Comparison of ENCODE assay signal across 2 cellular contexts in the genomic region with DNA sequence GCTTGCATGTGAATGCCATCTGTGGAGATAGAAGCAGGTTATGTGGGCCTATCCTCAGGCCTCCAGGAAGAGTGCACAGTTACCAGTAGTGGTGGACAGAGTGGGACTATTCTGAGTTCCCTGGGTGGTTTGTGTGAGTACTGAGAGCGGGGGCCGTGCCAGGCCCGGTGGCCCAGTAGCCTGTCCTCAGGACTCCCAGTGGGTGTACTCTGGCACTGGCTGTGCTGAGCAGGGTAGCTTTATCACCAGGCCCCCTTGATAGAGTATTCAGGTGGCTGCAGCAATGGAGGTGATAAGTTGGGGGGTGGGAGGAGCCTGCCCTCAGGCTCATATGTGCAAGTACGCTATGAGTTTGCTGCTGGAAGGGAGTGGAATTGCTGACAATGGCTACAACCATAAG.
TF ChIP-seq lines count a peak whose summit lies in the region.

No MANE protein-coding gene starts in this region.

TF ChIP-seq in IMR-90, 13 proteins besides CTCF, POLR2A, EP300 and RAD21:
- TF ChIP-seq RFX5 (IDR thresholded peaks at IDR 0.05; ENCODE audit: low read depth, low read length) = no peak
- TF ChIP-seq CHD1 (IDR thresholded peaks at IDR 0.05; ENCODE audit: low read depth, low read length) = no peak
- no peak for TF ChIP-seq ELK1 (IDR thresholded peaks at IDR 0.05; ENCODE audit: borderline replicate concordance, low read depth, low read length)
- TF ChIP-seq MAZ (IDR thresholded peaks at IDR 0.05; ENCODE audit: borderline replicate concordance, low read depth, low read length) = no peak
- no peak for TF ChIP-seq USF2 (IDR thresholded peaks at IDR 0.05; ENCODE audit: low read depth, low read length)
- TF ChIP-seq FOS (IDR thresholded peaks at IDR 0.05; ENCODE audit: low read depth, low read length) = no peak
- no peak for TF ChIP-seq BHLHE40 (IDR thresholded peaks at IDR 0.05; ENCODE audit: low read depth, low read length)
- TF ChIP-seq MXI1 (IDR thresholded peaks at IDR 0.05; ENCODE audit: borderline replicate concordance, low read depth, low read length) = no peak
- TF ChIP-seq CEBPB (IDR thresholded peaks at IDR 0.05; ENCODE audit: low read depth, low read length) = no peak
- no peak for TF ChIP-seq RCOR1 (IDR thresholded peaks at IDR 0.05; ENCODE audit: insufficient replicate concordance, low read length)
- TF ChIP-seq MAFK (IDR thresholded peaks at IDR 0.05; ENCODE audit: low read depth, low read length) = no peak
- no peak for TF ChIP-seq NFE2L2 (IDR thresholded peaks at IDR 0.05; ENCODE audit: low read depth, low read length)
- no peak for TF ChIP-seq SMC3 (IDR thresholded peaks at IDR 0.05; ENCODE audit: low read depth, low read length)

TF ChIP-seq in H1, 55 proteins besides CTCF, POLR2A, EP300 and RAD21:
- TF ChIP-seq SIN3A (conservative IDR thresholded peaks at IDR 0.05 in 1 of 2, IDR thresholded peaks at IDR 0.05 in 1 of 2; ENCODE audit: low read depth in 1 of 2, low read length in 2 of 2) (no peak), GTF2F1 (IDR thresholded peaks at IDR 0.05; ENCODE audit: borderline replicate concordance, low read depth, low read length) (no peak), TEAD4 (IDR thresholded peaks at IDR 0.05; ENCODE audit: low read depth, low read length) (no peak), HDAC6 (IDR thresholded peaks at IDR 0.05; ENCODE audit: low read depth, low read length) (no peak)
TF ChIP-seq in H1: peak in this region for 0.
